Comparison of ENCODE assay signal across 18 cellular contexts in the genomic region with DNA sequence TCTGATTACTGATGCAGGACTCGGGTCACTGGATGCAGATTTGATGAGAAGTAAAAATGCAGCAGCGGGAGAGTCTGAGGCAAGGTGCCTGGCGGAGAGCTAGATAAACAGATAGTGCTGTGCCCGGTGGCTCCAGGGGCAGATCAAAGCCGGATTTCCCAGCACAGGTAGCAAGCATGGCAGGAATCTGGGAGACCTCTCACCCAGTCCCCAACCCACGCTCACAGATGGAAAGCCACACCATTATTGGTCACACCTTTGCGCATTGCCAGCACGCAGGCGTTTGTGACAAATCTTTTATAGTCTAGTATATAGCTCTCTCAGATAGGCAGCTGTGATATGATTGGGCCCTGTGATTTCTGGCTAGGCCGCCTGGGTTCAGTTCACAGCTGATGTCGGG.
"Had no signal": no experiment of that assay in that cellular context is flagged by ENCODE, and none has a peak within 500 bp of the region (broad histone marks: within the 10 kb centered on the region; RNA-seq: fewer than 3 reads in every experiment).

No MANE protein-coding gene starts in this region.

- H3K36me3 ChIP-seq: neutrophil, right atrium auricular region, upper lobe of right lung had no signal

- H3K9me3 ChIP-seq: neutrophil, right atrium auricular region, upper lobe of right lung had no signal

- H3K27ac ChIP-seq: neutrophil, right atrium auricular region, upper lobe of right lung, VCaP had no signal

- H3K4me3 ChIP-seq: right atrium auricular region, upper lobe of right lung had no signal

- DNase-seq: activated CD4-positive, alpha-beta T cell treated with anti-CD3 and anti-CD28 coated beads for 48 hours; activated CD8-positive, alpha-beta T cell treated with anti-CD3 and anti-CD28 coated beads, Interleukin-2, amount 10 ng/mL, durations not matched to agents 7 days and 5 days; activated naive CD4-positive, alpha-beta T cell treated with anti-CD3 and anti-CD28 coated beads, Interleukin-2, amount 10 ng/mL, durations not matched to agents 7 days and 5 days; caudate nucleus; cortex of kidney; effector CD8-positive, alpha-beta T cell; foreskin melanocyte; head of caudate nucleus; left ventricle myocardium superior; posterior cingulate gyrus; stimulated activated CD4-positive, alpha-beta T cell treated with anti-CD3 and anti-CD28 coated beads, Interleukin-1b, Interleukin-23, amount 100 ng/mL, for 48 hours; substantia nigra; T-helper 1 cell; upper lobe of right lung had no signal

- H3K27me3 ChIP-seq: right atrium auricular region, upper lobe of right lung had no signal

- ATAC-seq: activated CD8-positive, alpha-beta T cell treated with anti-CD3 and anti-CD28 coated beads, Interleukin-2, amount 10 ng/mL, durations not matched to agents 7 days and 5 days; left ventricle myocardium superior; stimulated activated memory B cell treated with anti-CD40 and anti-IgM and Interleukin-4, amounts not matched to agents 10 μg/mL and 1 μg/mL and 100 μg/mL, for 72 hours; upper lobe of right lung had no signal

- H3K4me1 ChIP-seq: right atrium auricular region, upper lobe of right lung had no signal
